Comparison of ENCODE assay signal across 9 cellular contexts in genomic region chr6:136113736-136114173, GRCh38.
A peak's percentile ranks its signal among the peaks of the same experiment; 100 is the strongest.
DNase-seq lines count a peak whose midpoint lies in the region; ATAC-seq lines count a peak whose summit lies in the region.
"Had no signal": no experiment of that assay in that cellular context is flagged by ENCODE, and none has a peak within 500 bp of the region (broad histone marks: within the 10 kb centered on the region; RNA-seq: fewer than 3 reads in every experiment).

No MANE protein-coding gene starts in this region.

- DNase-seq in COLO668 (lab: John Stamatoyannopoulos, UW; ENCODE audit: unreplicated experiment) (peak; percentile 10), NCI-H1092 (lab: John Stamatoyannopoulos, UW) (peak; percentile 91), SKM-1 (lab: John Stamatoyannopoulos, UW; ENCODE audit: unreplicated experiment) (peak; percentile 54), glomerular endothelial cell (ENCODE audit: extremely low read depth, low read depth, low spot score) (peak; percentile 81), retina (peak; percentile 81), HAP-1 (ENCODE audit: low spot score in 2 of 2) (no peak)
- no peak for DNase-seq in CD8-positive, alpha-beta memory T cell

- H3K36me3 ChIP-seq in HAP-1 (replicated peaks), result no peaks in the 10 kb centered on the region
- H3K36me3 ChIP-seq in CD8-positive, alpha-beta memory T cell (ENCODE audit: insufficient read depth, low read length), result no peaks in the 10 kb centered on the region

- H3K27ac Mint-ChIP-seq in stimulated activated memory B cell treated with anti-CD40 and anti-IgM and Interleukin-4, amounts not matched to agents 10 μg/mL and 1 μg/mL and 100 μg/mL, for 72 hours, result no peak overlapping the region
- no peak overlapping the region for H3K27ac Mint-ChIP-seq in CD8-positive, alpha-beta memory T cell
- H3K27ac Mint-ChIP-seq: activated naive CD4-positive, alpha-beta T cell treated with anti-CD3 and anti-CD28 coated beads, Interleukin-2, amount 50 U/mL, for 24 hours had no signal

- 0 out of 2 replicates have a peak, but pooled peaks cover 4% of the 10 kb centered on the region for H3K27me3 ChIP-seq in HAP-1 (ENCODE audit: low read depth)
- no peaks in the 10 kb centered on the region for H3K27me3 ChIP-seq in CD8-positive, alpha-beta memory T cell (ENCODE audit: insufficient read depth, low read length, poor library complexity, severe bottlenecking)

- no peaks in the 10 kb centered on the region for H3K4me1 ChIP-seq in HAP-1
- no peaks in the 10 kb centered on the region for H3K4me1 ChIP-seq in CD8-positive, alpha-beta memory T cell (ENCODE audit: insufficient read depth, low read length)

- no peaks in the 10 kb centered on the region for H3K9me3 Mint-ChIP-seq in stimulated activated memory B cell treated with anti-CD40 and anti-IgM and Interleukin-4, amounts not matched to agents 10 μg/mL and 1 μg/mL and 100 μg/mL, for 72 hours
- peaks cover 0 to 2% (median 0%) of the 10 kb centered on the region in 5 donors for H3K9me3 Mint-ChIP-seq in CD8-positive, alpha-beta memory T cell
- H3K9me3 Mint-ChIP-seq: activated naive CD4-positive, alpha-beta T cell treated with anti-CD3 and anti-CD28 coated beads, Interleukin-2, amount 50 U/mL, for 24 hours had no signal

- peaks cover 5% of the 10 kb centered on the region for H3K36me3 Mint-ChIP-seq in stimulated activated memory B cell treated with anti-CD40 and anti-IgM and Interleukin-4, amounts not matched to agents 10 μg/mL and 1 μg/mL and 100 μg/mL, for 72 hours
- no peaks in the 10 kb centered on the region for H3K36me3 Mint-ChIP-seq in CD8-positive, alpha-beta memory T cell

- H3K9me3 ChIP-seq in HAP-1, result no peaks in the 10 kb centered on the region
- no peaks in the 10 kb centered on the region for H3K9me3 ChIP-seq in CD8-positive, alpha-beta memory T cell (ENCODE audit: low read length)

- in situ Hi-C loops in HAP-1 (cut with MboI; ENCODE audit: low sequenced_read_pairs), result no loop called here

- CTCF ChIA-PET in CD8-positive, alpha-beta memory T cell (lab: Charles Lee), result no interaction called here

- no peaks in the 10 kb centered on the region for H3K27me3 Mint-ChIP-seq in stimulated activated memory B cell treated with anti-CD40 and anti-IgM and Interleukin-4, amounts not matched to agents 10 μg/mL and 1 μg/mL and 100 μg/mL, for 72 hours
- H3K27me3 Mint-ChIP-seq in CD8-positive, alpha-beta memory T cell, result peaks cover 10 to 35% of the 10 kb centered on the region in 2 donors

- no peaks in the 10 kb centered on the region for H3K4me1 Mint-ChIP-seq in stimulated activated memory B cell treated with anti-CD40 and anti-IgM and Interleukin-4, amounts not matched to agents 10 μg/mL and 1 μg/mL and 100 μg/mL, for 72 hours
- no peaks in the 10 kb centered on the region for H3K4me1 Mint-ChIP-seq in CD8-positive, alpha-beta memory T cell
- H3K4me1 Mint-ChIP-seq: activated naive CD4-positive, alpha-beta T cell treated with anti-CD3 and anti-CD28 coated beads, Interleukin-2, amount 50 U/mL, for 24 hours had no signal

- no peak overlapping the region for H3K4me3 ChIP-seq in HAP-1
- no peak overlapping the region for H3K4me3 ChIP-seq in CD8-positive, alpha-beta memory T cell (ENCODE audit: low read length)

- no peak overlapping the region for H3K27ac ChIP-seq in CD8-positive, alpha-beta memory T cell (ENCODE audit: low read depth, low read length)

- POLR2A ChIA-PET in CD8-positive, alpha-beta memory T cell (lab: Charles Lee), result no interaction called here

- no peak for ATAC-seq in stimulated activated memory B cell treated with anti-CD40 and anti-IgM and Interleukin-4, amounts not matched to agents 10 μg/mL and 1 μg/mL and 100 μg/mL, for 72 hours

- no peak overlapping the region for H3K4me3 Mint-ChIP-seq in stimulated activated memory B cell treated with anti-CD40 and anti-IgM and Interleukin-4, amounts not matched to agents 10 μg/mL and 1 μg/mL and 100 μg/mL, for 72 hours
- H3K4me3 Mint-ChIP-seq in CD8-positive, alpha-beta memory T cell, result no peak overlapping the region
- H3K4me3 Mint-ChIP-seq: activated naive CD4-positive, alpha-beta T cell treated with anti-CD3 and anti-CD28 coated beads, Interleukin-2, amount 50 U/mL, for 24 hours had no signal

Comparison
In these comparisons a context has a peak if more than half of its experiments do, and no peak if none do; other contexts are left out.
1. DNase-seq: peak in COLO668 (single experiment), NCI-H1092 (single experiment), SKM-1 (single experiment), glomerular endothelial cell (single experiment) and retina (single experiment); none in HAP-1 (0 of 2) and CD8-positive, alpha-beta memory T cell (0 of 5).